1 cellular context compared by ENCODE assay signal in genomic region chr5:162593881-162594280, GRCh38.
TF ChIP-seq lines count a peak whose summit lies in the region.

No MANE protein-coding gene starts in this region.

TF ChIP-seq in K562, 482 proteins besides CTCF, POLR2A, EP300 and RAD21 (continued from another document):
- no peak for TF ChIP-seq PRDM10 (IDR thresholded peaks at IDR 0.05; ENCODE audit: partially characterized antibody)
- no peak for TF ChIP-seq ZNF274 (IDR thresholded peaks at IDR 0.05; ENCODE audit: borderline replicate concordance, low read depth, low read length)
- no peak for TF ChIP-seq RREB1 (CRISPR knock-in tag; IDR thresholded peaks at IDR 0.05)
- TF ChIP-seq E4F1 (CRISPR knock-in tag; IDR thresholded peaks at IDR 0.05; ENCODE audit: borderline replicate concordance): no peak
- no peak for TF ChIP-seq RBM14 (IDR thresholded peaks at IDR 0.05; ENCODE audit: borderline replicate concordance, insufficient read depth, low read depth, low read length)
- TF ChIP-seq NEUROD1 (IDR thresholded peaks at IDR 0.05; ENCODE audit: borderline replicate concordance, low read depth, low read length, partially characterized antibody): no peak
- no peak for TF ChIP-seq SMAD4 (CRISPR knock-in tag; conservative IDR thresholded peaks at IDR 0.05)
- no peak for TF ChIP-seq ZNF146 (CRISPR knock-in tag; IDR thresholded peaks at IDR 0.05; ENCODE audit: unreplicated experiment)
